Comparison of ENCODE assay signal across 8 cellular contexts in genomic region chr6:3356824-3357420, GRCh38.
DNase-seq lines count a peak whose midpoint lies in the region; ATAC-seq, FAIRE-seq and TF ChIP-seq lines count a peak whose summit lies in the region.

No MANE protein-coding gene starts in this region.

- in situ Hi-C loops in K562 (cut with MboI) = no loop called here

- no peaks in the 10 kb centered on the region for H3K27me3 ChIP-seq in K562 (ENCODE audit: control insufficient read depth in 2 of 2, insufficient read depth in 2 of 2, low read length in 2 of 2)
- no peaks in the 10 kb centered on the region for H3K27me3 ChIP-seq in upper lobe of left lung

- peak overlapping the region; percentile 96 for H2AFZ ChIP-seq in K562 (ENCODE audit: low read depth, low read length)

- no peaks in the 10 kb centered on the region for H3K9me3 Mint-ChIP-seq in activated naive CD4-positive, alpha-beta T cell treated with anti-CD3 and anti-CD28 coated beads for 36 hours
- H3K9me3 Mint-ChIP-seq in mesothelial cell of epicardium = no peaks in the 10 kb centered on the region

- BruUV-seq in K562 (replicated peaks; lab: Mats Ljungman, UMichigan) = no TSS peak

- CTCF ChIA-PET in activated naive CD4-positive, alpha-beta T cell treated with anti-CD3 and anti-CD28 coated beads for 36 hours (lab: Charles Lee) = interaction anchor here (0.8 to 1.5 kb wide), 2 partner anchors 11 to 18 kb away, joined by 3 read pairs; no protein-coding TSS in a partner anchor
- CTCF ChIA-PET in K562 (lab: Yijun Ruan, JAX; ENCODE audit: low intra/inter-chr PET ratio) = no interaction called here

- no peak for ATAC-seq in K562
- ATAC-seq in upper lobe of left lung (ENCODE audit: low FRiP score in 2 of 2) = peak in 1 of 2 donors; percentile 44
- ATAC-seq in HG02870 (IDR thresholded peaks at IDR 0.05; ENCODE audit: unreplicated experiment) = no peak

- no peak for TF ChIP-seq CTCF in K562 (IDR thresholded peaks at IDR 0.05 in 2 of 3, conservative IDR thresholded peaks at IDR 0.05 in 1 of 3; ENCODE audit: insufficient read depth in 2 of 3, low read depth in 1 of 3, low read length in 3 of 3)
- TF ChIP-seq CTCF in mesothelial cell of epicardium (IDR thresholded peaks at IDR 0.05; ENCODE audit: unreplicated experiment) = no peak
- TF ChIP-seq CTCF in upper lobe of left lung (IDR thresholded peaks at IDR 0.05) = no peak

- peak overlapping the region; percentile 61; the same call in 1 of the 3 replicates for H3K27ac ChIP-seq in K562 (ENCODE audit: extremely low read depth, low read depth, low read length)
- H3K27ac ChIP-seq in upper lobe of left lung = peak overlapping the region; percentile 88 to 96 (median 91)

- POLR2A ChIA-PET in K562 (lab: Yijun Ruan, JAX) = interaction anchor here (0.5 to 3.4 kb wide), 7 partner anchors 9 to 303 kb away, joined by 3 to 22 read pairs (median 3); no protein-coding TSS in a partner anchor

- no peak for DNase-seq in activated naive CD4-positive, alpha-beta T cell treated with anti-CD3 and anti-CD28 coated beads for 36 hours
- no peak for DNase-seq in activated naive CD4-positive, alpha-beta T cell treated with Interleukin-2 at 50 U/mL for 16 hours
- DNase-seq in K562 (ENCODE audit: extremely low read depth in 1 of 4, low spot score in 3 of 4) = no peak
- DNase-seq in mesothelial cell of epicardium (ENCODE audit: low spot score in 2 of 2, unreplicated experiment in 2 of 2) = no peak
- DNase-seq in upper lobe of left lung = no peak
- no peak for DNase-seq in NCI-H345 treated with DMSO at 0.1 percent for 48 hours (lab: John Stamatoyannopoulos, UW; ENCODE audit: unreplicated experiment)
- DNase-seq in GF-D8 (lab: John Stamatoyannopoulos, UW) = no peak

- peaks cover 25% of the 10 kb centered on the region for H3K4me1 Mint-ChIP-seq in activated naive CD4-positive, alpha-beta T cell treated with anti-CD3 and anti-CD28 coated beads for 36 hours (ENCODE audit: low read depth)
- H3K4me1 Mint-ChIP-seq in mesothelial cell of epicardium = peaks cover 29% of the 10 kb centered on the region

- no peak overlapping the region for H3K4me3 ChIP-seq in K562
- H3K4me3 ChIP-seq in upper lobe of left lung = peak overlapping the region in 2 of 4 donors; percentile 46

- peaks cover 25 to 56% of the 10 kb centered on the region in 2 experiments for H3K4me1 ChIP-seq in K562 (replicated peaks in 1 of 2; ENCODE audit: control insufficient read depth in 2 of 2, insufficient read depth in 2 of 2, low read length in 2 of 2)
- peaks cover 27 to 45% (median 38%) of the 10 kb centered on the region in 4 donors for H3K4me1 ChIP-seq in upper lobe of left lung

- no peak for FAIRE-seq in K562 (lab: Jason Lieb, UNC)

- no peaks in the 10 kb centered on the region for H3K27me3 Mint-ChIP-seq in activated naive CD4-positive, alpha-beta T cell treated with anti-CD3 and anti-CD28 coated beads for 36 hours (ENCODE audit: low read depth)
- no peaks in the 10 kb centered on the region for H3K27me3 Mint-ChIP-seq in mesothelial cell of epicardium (ENCODE audit: low read depth)

- TF ChIP-seq EP300 in K562 (IDR thresholded peaks at IDR 0.05; ENCODE audit: low read length) = no peak
- TF ChIP-seq EP300 in upper lobe of left lung (IDR thresholded peaks at IDR 0.05) = peak in 1 of 4 donors; percentile 23

- no peaks in the 10 kb centered on the region for H3K9me1 ChIP-seq in K562 (ENCODE audit: control insufficient read depth, insufficient read depth, low read length)

- TF ChIP-seq POLR2A in K562 (conservative IDR thresholded peaks at IDR 0.05) (no peak), upper lobe of left lung (IDR thresholded peaks at IDR 0.05) (no peak)

- TF ChIP-seq RAD21 in K562 (CRISPR knock-in tag; conservative IDR thresholded peaks at IDR 0.05 in 1 of 2, IDR thresholded peaks at IDR 0.05 in 1 of 2) = no peak

- H3K36me3 Mint-ChIP-seq in activated naive CD4-positive, alpha-beta T cell treated with anti-CD3 and anti-CD28 coated beads for 36 hours (ENCODE audit: low read depth) = no peaks in the 10 kb centered on the region
- no peaks in the 10 kb centered on the region for H3K36me3 Mint-ChIP-seq in mesothelial cell of epicardium

- H3K4me2 ChIP-seq in K562 (ENCODE audit: insufficient read depth, low read length) = peak overlapping the region; percentile 85

- no peaks in the 10 kb centered on the region for H4K20me1 ChIP-seq in K562 (replicated peaks; ENCODE audit: control insufficient read depth, insufficient read depth, low read length)

- H3K4me3 Mint-ChIP-seq in activated naive CD4-positive, alpha-beta T cell treated with anti-CD3 and anti-CD28 coated beads for 36 hours = peak overlapping the region; percentile 63
- H3K4me3 Mint-ChIP-seq in mesothelial cell of epicardium = peak overlapping the region; percentile 52

- no peaks in the 10 kb centered on the region for H3K36me3 ChIP-seq in K562 (ENCODE audit: control insufficient read depth, insufficient read depth, low read length)
- H3K36me3 ChIP-seq in upper lobe of left lung = no peaks in the 10 kb centered on the region

- peak overlapping the region in 1 of 2 experiments; percentile 51; a peak in 3 of 4 replicates for H3K9ac ChIP-seq in K562 (ENCODE audit: insufficient read depth in 1 of 2, low read depth in 2 of 2, low read length in 2 of 2)

- H3K79me2 ChIP-seq in K562 (ENCODE audit: control insufficient read depth, insufficient read depth, low read length) = peaks cover 7% of the 10 kb centered on the region; the same call in 1 of the 3 replicates

- intact Hi-C loops in activated naive CD4-positive, alpha-beta T cell treated with anti-CD3 and anti-CD28 coated beads for 36 hours (cut with micrococcal nuclease) = loop anchor here (5.0 kb wide), 2 partner anchors 150 to 240 kb away; partner anchors contain the start of gene BPHL
- intact Hi-C loops in K562 (cut with micrococcal nuclease) = loop anchor here (2.0 to 10.0 kb wide), 3 partner anchors 36 to 668 kb away; a partner anchor contains a TSS

- H3K27ac Mint-ChIP-seq in activated naive CD4-positive, alpha-beta T cell treated with anti-CD3 and anti-CD28 coated beads for 36 hours = no peak overlapping the region
- peak overlapping the region; percentile 91 for H3K27ac Mint-ChIP-seq in mesothelial cell of epicardium

- 78% methylated on average over 4 of the region's 4 CpGs for WGBS in K562 (ENCODE audit: insufficient coverage, low coverage, missing lambda C conversion rate)
- WGBS in upper lobe of left lung, 2 donors = 75 to 88% methylated on average over 4 of the region's 4 CpGs

- no peaks in the 10 kb centered on the region for H3K9me3 ChIP-seq in K562 (replicated peaks; ENCODE audit: control insufficient read depth, insufficient read depth, low read depth, low read length)
- no peaks in the 10 kb centered on the region for H3K9me3 ChIP-seq in upper lobe of left lung

TF ChIP-seq in K562, 482 proteins besides CTCF, POLR2A, EP300 and RAD21:
- TF ChIP-seq, protein P1, sequence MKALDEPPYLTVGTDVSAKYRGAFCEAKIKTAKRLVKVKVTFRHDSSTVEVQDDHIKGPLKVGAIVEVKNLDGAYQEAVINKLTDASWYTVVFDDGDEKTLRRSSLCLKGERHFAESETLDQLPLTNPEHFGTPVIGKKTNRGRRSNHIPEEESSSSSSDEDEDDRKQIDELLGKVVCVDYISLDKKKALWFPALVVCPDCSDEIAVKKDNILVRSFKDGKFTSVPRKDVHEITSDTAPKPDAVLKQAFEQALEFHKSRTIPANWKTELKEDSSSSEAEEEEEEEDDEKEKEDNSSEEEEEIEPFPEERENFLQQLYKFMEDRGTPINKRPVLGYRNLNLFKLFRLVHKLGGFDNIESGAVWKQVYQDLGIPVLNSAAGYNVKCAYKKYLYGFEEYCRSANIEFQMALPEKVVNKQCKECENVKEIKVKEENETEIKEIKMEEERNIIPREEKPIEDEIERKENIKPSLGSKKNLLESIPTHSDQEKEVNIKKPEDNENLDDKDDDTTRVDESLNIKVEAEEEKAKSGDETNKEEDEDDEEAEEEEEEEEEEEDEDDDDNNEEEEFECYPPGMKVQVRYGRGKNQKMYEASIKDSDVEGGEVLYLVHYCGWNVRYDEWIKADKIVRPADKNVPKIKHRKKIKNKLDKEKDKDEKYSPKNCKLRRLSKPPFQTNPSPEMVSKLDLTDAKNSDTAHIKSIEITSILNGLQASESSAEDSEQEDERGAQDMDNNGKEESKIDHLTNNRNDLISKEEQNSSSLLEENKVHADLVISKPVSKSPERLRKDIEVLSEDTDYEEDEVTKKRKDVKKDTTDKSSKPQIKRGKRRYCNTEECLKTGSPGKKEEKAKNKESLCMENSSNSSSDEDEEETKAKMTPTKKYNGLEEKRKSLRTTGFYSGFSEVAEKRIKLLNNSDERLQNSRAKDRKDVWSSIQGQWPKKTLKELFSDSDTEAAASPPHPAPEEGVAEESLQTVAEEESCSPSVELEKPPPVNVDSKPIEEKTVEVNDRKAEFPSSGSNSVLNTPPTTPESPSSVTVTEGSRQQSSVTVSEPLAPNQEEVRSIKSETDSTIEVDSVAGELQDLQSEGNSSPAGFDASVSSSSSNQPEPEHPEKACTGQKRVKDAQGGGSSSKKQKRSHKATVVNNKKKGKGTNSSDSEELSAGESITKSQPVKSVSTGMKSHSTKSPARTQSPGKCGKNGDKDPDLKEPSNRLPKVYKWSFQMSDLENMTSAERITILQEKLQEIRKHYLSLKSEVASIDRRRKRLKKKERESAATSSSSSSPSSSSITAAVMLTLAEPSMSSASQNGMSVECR (CRISPR knock-in tag; IDR thresholded peaks at IDR 0.05) = 0 out of 2 replicates have a peak, but pooled peaks have one; percentile 40
- TF ChIP-seq HSF4 (CRISPR knock-in tag; IDR thresholded peaks at IDR 0.05; ENCODE audit: borderline replicate concordance) (no peak), ZNF143 (CRISPR knock-in tag; IDR thresholded peaks at IDR 0.05) (0 out of 2 replicates have a peak, but pooled peaks have one; percentile 10), E2F3 (CRISPR knock-in tag; IDR thresholded peaks at IDR 0.05) (no peak), FOXA3 (CRISPR knock-in tag; conservative IDR thresholded peaks at IDR 0.05 in 1 of 2, IDR thresholded peaks at IDR 0.05 in 1 of 2) (0 out of 4 replicates have a peak, but pooled peaks of 1 of the 2 experiments have one; percentile 24), TEAD1 (CRISPR knock-in tag; IDR thresholded peaks at IDR 0.05) (0 out of 4 replicates have a peak, but pooled peaks of 1 of the 2 experiments have one; percentile 28)
TF ChIP-seq in K562: peak in this region for 4.
